Comparison of ENCODE assay signal across 6 cellular contexts in genomic region chr17:77771587-77771986, GRCh38.
"Had no signal": no experiment of that assay in that cellular context is flagged by ENCODE, and none has a peak within 500 bp of the region (broad histone marks: within the 10 kb centered on the region; RNA-seq: fewer than 3 reads in every experiment).

No MANE protein-coding gene starts in this region.

- H3K9me3 ChIP-seq: HAP-1 had no signal

- H2AFZ ChIP-seq: GM23338 had no signal

- DNase-seq: HFFc6, IMR-90 had no signal

- H3K4me1 ChIP-seq: HAP-1 had no signal

- H3K9me3 Mint-ChIP-seq: HFFc6 had no signal

- H3K36me3 ChIP-seq: HAP-1 had no signal

- FAIRE-seq: HTR-8/SVneo had no signal

- H3K4me3 ChIP-seq: GM23338, HAP-1, K562 had no signal

- H3K4me2 ChIP-seq: GM23338 had no signal

- H3K27ac Mint-ChIP-seq: GM23338 had no signal

- H3K4me3 Mint-ChIP-seq: GM23338, HFFc6 had no signal
